1 cellular context compared by ENCODE assay signal in genomic region chr4:17722361-17722710, GRCh38.
TF ChIP-seq lines count a peak whose summit lies in the region.

No MANE protein-coding gene starts in this region.

TF ChIP-seq in H1, 55 proteins besides CTCF, POLR2A, EP300 and RAD21:
- no peak for TF ChIP-seq NRF1 (IDR thresholded peaks at IDR 0.05; ENCODE audit: low read depth, low read length)
- TF ChIP-seq MAX (IDR thresholded peaks at IDR 0.05), result no peak
- TF ChIP-seq CEBPB (IDR thresholded peaks at IDR 0.05; ENCODE audit: low read depth, low read length), result no peak
- TF ChIP-seq EGR1 (IDR thresholded peaks at IDR 0.05; ENCODE audit: borderline replicate concordance, low read depth, low read length), result no peak
- TF ChIP-seq RNF2 (IDR thresholded peaks at IDR 0.05; ENCODE audit: borderline replicate concordance, low read depth, low read length, missing control alignments, poor library complexity, severe bottlenecking), result no peak
- no peak for TF ChIP-seq JUND (IDR thresholded peaks at IDR 0.05; ENCODE audit: low read length)
- TF ChIP-seq EZH2 (IDR thresholded peaks at IDR 0.05; ENCODE audit: low read depth, low read length, severe bottlenecking), result no peak
- TF ChIP-seq MAFK (IDR thresholded peaks at IDR 0.05; ENCODE audit: low read depth, low read length), result no peak
